In the genomic region with DNA sequence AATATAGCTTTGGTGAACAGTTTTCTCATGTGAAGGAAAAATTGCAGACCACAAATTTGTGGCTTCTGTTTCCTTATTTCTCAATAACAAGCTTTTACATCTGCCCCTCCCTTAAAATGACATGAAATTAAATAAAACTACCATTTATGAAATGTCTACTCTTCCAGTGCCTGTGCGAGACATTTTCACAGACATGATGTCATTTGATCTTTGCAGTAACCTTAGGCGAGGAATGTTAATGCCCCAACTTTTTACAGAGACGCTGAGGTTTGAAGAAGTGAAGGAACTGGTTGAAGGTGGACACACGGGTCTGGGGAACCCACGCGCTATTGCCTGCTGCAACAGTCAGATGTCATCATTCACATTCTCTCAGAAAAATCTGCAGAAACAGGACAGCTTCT, we compare ENCODE assay signal across 9 cellular contexts.
A peak's percentile ranks its signal among the peaks of the same experiment; 100 is the strongest.
DNase-seq lines count a peak whose midpoint lies in the region; TF ChIP-seq lines count a peak whose summit lies in the region.
"Had no signal": no experiment of that assay in that cellular context is flagged by ENCODE, and none has a peak within 500 bp of the region (broad histone marks: within the 10 kb centered on the region; RNA-seq: fewer than 3 reads in every experiment).

No MANE protein-coding gene starts in this region.

- H3K4me1 Mint-ChIP-seq in MCF 10A (ENCODE audit: insufficient read depth, unreplicated experiment), result no peaks in the 10 kb centered on the region

- H3K27me3 Mint-ChIP-seq in MCF 10A (ENCODE audit: insufficient read depth, unreplicated experiment), result no peaks in the 10 kb centered on the region

- H3K4me3 ChIP-seq in cardiac muscle cell (no peak overlapping the region), right atrium auricular region (no peak overlapping the region), prostate gland (no peak overlapping the region)

- H3K36me3 ChIP-seq in cardiac muscle cell (no peaks in the 10 kb centered on the region), right atrium auricular region (peaks cover 7% of the 10 kb centered on the region), prostate gland (no peaks in the 10 kb centered on the region)

- intact Hi-C loops in prostate gland (cut with DNase I), result no loop called here
- intact Hi-C loops in MCF 10A (cut with micrococcal nuclease), result no loop called here

- POLR2A ChIA-PET in MCF 10A (lab: Yijun Ruan, JAX), result interaction anchor here (0.7 kb wide), 1 partner anchor 8 kb away, joined by 3 read pairs; no protein-coding TSS in a partner anchor

- no TSS peak for BruUV-seq in MCF 10A (replicated peaks; lab: Mats Ljungman, UMichigan)

- TF ChIP-seq POLR2A in prostate gland (IDR thresholded peaks at IDR 0.05), result no peak

- H3K4me3 Mint-ChIP-seq in MCF 10A (ENCODE audit: unreplicated experiment), result no peak overlapping the region

- CTCF ChIA-PET in MCF 10A (lab: Yijun Ruan, JAX), result interaction anchor here (0.5 to 1.1 kb wide), 2 partner anchors 25 to 60 kb away, joined by 3 read pairs; no protein-coding TSS in a partner anchor

- peaks cover 7% of the 10 kb centered on the region for H3K36me3 Mint-ChIP-seq in MCF 10A (ENCODE audit: insufficient read depth, unreplicated experiment)

- DNase-seq in cardiac muscle cell (ENCODE audit: low read depth in 1 of 2, low spot score in 1 of 2) (no peak), right atrium auricular region (ENCODE audit: low spot score) (no peak), UCSD-AML1 (lab: John Stamatoyannopoulos, UW; ENCODE audit: unreplicated experiment) (peak; percentile 12), iris pigment epithelial cell (ENCODE audit: low read depth) (peak; percentile 38), AG08395 (ENCODE audit: low spot score) (no peak), NK-92 (lab: John Stamatoyannopoulos, UW; ENCODE audit: unreplicated experiment) (no peak), prostate gland (ENCODE audit: low spot score) (no peak), MCF 10A (ENCODE audit: unreplicated experiment) (no peak)
- DNase-seq: NCI-H2081 treated with DMSO at 0.1 percent for 48 hours had no signal

- peaks cover 19% of the 10 kb centered on the region for H3K4me1 ChIP-seq in cardiac muscle cell (ENCODE audit: low read depth)
- H3K4me1 ChIP-seq in right atrium auricular region, result peaks cover 4 to 14% of the 10 kb centered on the region in 2 donors
- no peaks in the 10 kb centered on the region for H3K4me1 ChIP-seq in prostate gland (replicated peaks)

- whole genome bisulfite sequencing in prostate gland, result 73% methylated on average over 6 of the region's 6 CpGs

- H3K9me3 ChIP-seq in cardiac muscle cell (ENCODE audit: low read depth) (no peaks in the 10 kb centered on the region), right atrium auricular region (peaks cover 0 to 1% of the 10 kb centered on the region in 2 donors), prostate gland (no peaks in the 10 kb centered on the region)

- H3K27me3 ChIP-seq in cardiac muscle cell (no peaks in the 10 kb centered on the region), right atrium auricular region (no peaks in the 10 kb centered on the region), prostate gland (replicated peaks; ENCODE audit: insufficient read depth) (no peaks in the 10 kb centered on the region)

- H3K27ac Mint-ChIP-seq in MCF 10A (ENCODE audit: low read depth, unreplicated experiment), result no peak overlapping the region

- TF ChIP-seq CTCF in cardiac muscle cell (IDR thresholded peaks at IDR 0.05; ENCODE audit: low read depth, low read length) (no peak), right atrium auricular region (IDR thresholded peaks at IDR 0.05) (no peak), prostate gland (IDR thresholded peaks at IDR 0.05) (no peak), MCF 10A (IDR thresholded peaks at IDR 0.05; ENCODE audit: unreplicated experiment) (no peak)

- H3K27ac ChIP-seq in cardiac muscle cell (peak overlapping the region; percentile 32), right atrium auricular region (no peak overlapping the region), prostate gland (no peak overlapping the region)

- peaks cover 6% of the 10 kb centered on the region for H3K9me3 Mint-ChIP-seq in MCF 10A (ENCODE audit: unreplicated experiment)

Comparison
In these comparisons a context has a peak if more than half of its experiments do, and no peak if none do; other contexts are left out.
1. DNase-seq: peak in UCSD-AML1 (single experiment) and iris pigment epithelial cell (single experiment); none in cardiac muscle cell (0 of 2), right atrium auricular region (single experiment), AG08395 (single experiment), NK-92 (single experiment), prostate gland (single experiment) and MCF 10A (single experiment).